17 cellular contexts compared by ENCODE assay signal in genomic region chr4:140363051-140363450, GRCh38. TPM values are rescaled to one million over a fixed set of nuclear protein-coding genes. Genes with fewer than 3 reads are reported as not detected.
DNase-seq lines count a peak whose midpoint lies in the region; ATAC-seq and TF ChIP-seq lines count a peak whose summit lies in the region.
"Had no signal": no experiment of that assay in that cellular context is flagged by ENCODE, and none has a peak within 500 bp of the region (broad histone marks: within the 10 kb centered on the region; RNA-seq: fewer than 3 reads in every experiment).

No MANE protein-coding gene starts in this region.

- H3K27me3 ChIP-seq in Caco-2 (replicated peaks; ENCODE audit: control insufficient read depth, insufficient read depth, low read length) (no peaks in the 10 kb centered on the region), Peyer's patch (no peaks in the 10 kb centered on the region), mucosa of rectum (ENCODE audit: control insufficient read depth in 2 of 2, insufficient read depth in 2 of 2, low read length in 2 of 2) (no peaks in the 10 kb centered on the region)
- H3K27me3 ChIP-seq: BLaER1 treated with 17β-estradiol and CSF1 and Interleukin-3, amounts not matched to agents 10 nM and 100 nM had no signal

- H3K9me3 ChIP-seq in Caco-2 (no peaks in the 10 kb centered on the region), Peyer's patch (no peaks in the 10 kb centered on the region), mucosa of rectum (ENCODE audit: control insufficient read depth in 2 of 2, low read length in 2 of 2) (no peaks in the 10 kb centered on the region)
- H3K9me3 ChIP-seq: BLaER1 treated with 17β-estradiol and CSF1 and Interleukin-3, amounts not matched to agents 10 nM and 100 nM had no signal

- TF ChIP-seq POLR2A in Peyer's patch (IDR thresholded peaks at IDR 0.05), result no peak

- intact Hi-C loops in Caco-2 (cut with micrococcal nuclease; ENCODE audit: unreplicated experiment), result no loop called here
- intact Hi-C loops in activated CD4-positive, alpha-beta T cell treated with anti-CD3 and anti-CD28 coated beads for 36 hours (cut with DNase I, micrococcal nuclease), result loop anchor here in 1 of 2 experiments (5.0 kb wide), 1 partner anchor 769 kb away; the partner anchor contains the start of gene RNF150

- H3K4me3 Mint-ChIP-seq in Caco-2 (ENCODE audit: unreplicated experiment), result no peak overlapping the region
- H3K4me3 Mint-ChIP-seq in activated CD4-positive, alpha-beta T cell treated with anti-CD3 and anti-CD28 coated beads for 36 hours, result no peak overlapping the region
- no peak overlapping the region for H3K4me3 Mint-ChIP-seq in activated T-cell treated with anti-CD3 and anti-CD28 coated beads, Interleukin-2, amount 50 U/mL, for 24 hours
- H3K4me3 Mint-ChIP-seq: CD4-positive, alpha-beta T cell had no signal

- H3K9me3 Mint-ChIP-seq in Caco-2 (ENCODE audit: unreplicated experiment), result no peaks in the 10 kb centered on the region
- no peaks in the 10 kb centered on the region for H3K9me3 Mint-ChIP-seq in activated CD4-positive, alpha-beta T cell treated with anti-CD3 and anti-CD28 coated beads for 36 hours (ENCODE audit: low read depth)
- H3K9me3 Mint-ChIP-seq in activated T-cell treated with anti-CD3 and anti-CD28 coated beads, Interleukin-2, amount 50 U/mL, for 24 hours, result no peaks in the 10 kb centered on the region
- H3K9me3 Mint-ChIP-seq: CD4-positive, alpha-beta T cell had no signal

- H3K27ac ChIP-seq in Peyer's patch (peak overlapping the region in 3 of 4 donors; percentile 24 to 77 (median 54)), mucosa of rectum (ENCODE audit: low read depth in 2 of 2, low read length in 2 of 2) (peak overlapping the region; percentile 20 to 37)
- H3K27ac ChIP-seq: BLaER1 treated with 17β-estradiol and CSF1 and Interleukin-3, amounts not matched to agents 10 nM and 100 nM; RWPE1 had no signal

- peaks cover 17% of the 10 kb centered on the region for H3K4me1 ChIP-seq in Caco-2
- peaks cover 0 to 3% (median 0%) of the 10 kb centered on the region in 4 donors for H3K4me1 ChIP-seq in Peyer's patch
- peaks cover 0 to 4% of the 10 kb centered on the region in 2 donors for H3K4me1 ChIP-seq in mucosa of rectum (ENCODE audit: control insufficient read depth in 2 of 2, insufficient read depth in 2 of 2, low read length in 2 of 2)

- DNase-seq in Caco-2 (peak; percentile 29 to 55), Peyer's patch (peak in 1 of 3 donors; percentile 72), left lobe of liver (ENCODE audit: low spot score) (no peak)
- no peak for DNase-seq in activated CD4-positive, alpha-beta T cell treated with anti-CD3 and anti-CD28 coated beads for 36 hours
- no peak for DNase-seq in activated T-cell treated with anti-CD3 and anti-CD28 coated beads, Interleukin-2, amount 50 U/mL, for 24 hours
- DNase-seq: CD4-positive, alpha-beta T cell; EL; GDM1; NCI-H526 treated with DMSO at 0.1 percent for 48 hours; SHP77 had no signal

- POLR2A ChIA-PET in Caco-2 (lab: Charles Lee), result interaction anchor here (1.0 kb wide), 1 partner anchor 10 kb away, joined by 4 read pairs; the partner anchor contains the start of gene SCOC
- POLR2A ChIA-PET in activated CD4-positive, alpha-beta T cell treated with anti-CD3 and anti-CD28 coated beads for 36 hours (lab: Charles Lee), result no interaction called here

- no TSS peak for BruUV-seq in Caco-2 (replicated peaks; lab: Mats Ljungman, UMichigan)

- H3K27me3 Mint-ChIP-seq in Caco-2 (ENCODE audit: insufficient read depth, unreplicated experiment), result no peaks in the 10 kb centered on the region
- H3K27me3 Mint-ChIP-seq in activated CD4-positive, alpha-beta T cell treated with anti-CD3 and anti-CD28 coated beads for 36 hours, result no peaks in the 10 kb centered on the region
- no peaks in the 10 kb centered on the region for H3K27me3 Mint-ChIP-seq in activated T-cell treated with anti-CD3 and anti-CD28 coated beads, Interleukin-2, amount 50 U/mL, for 24 hours
- H3K27me3 Mint-ChIP-seq: CD4-positive, alpha-beta T cell had no signal

- H3K4me3 ChIP-seq in Caco-2 (ENCODE audit: low read depth, low read length), result no peak overlapping the region
- no peak overlapping the region for H3K4me3 ChIP-seq in Peyer's patch
- H3K4me3 ChIP-seq in mucosa of rectum (ENCODE audit: low read length in 2 of 2), result peak overlapping the region in 1 of 2 donors; percentile 10
- H3K4me3 ChIP-seq: BLaER1 treated with 17β-estradiol and CSF1 and Interleukin-3, amounts not matched to agents 10 nM and 100 nM; GM12878 had no signal

- TF ChIP-seq CTCF in Caco-2 (IDR thresholded peaks at IDR 0.05; ENCODE audit: insufficient read depth in 1 of 2, low read depth in 1 of 2, low read length in 1 of 2, severe bottlenecking in 1 of 2, unreplicated experiment in 1 of 2) (no peak), Peyer's patch (IDR thresholded peaks at IDR 0.05) (no peak)

- H3K9ac ChIP-seq in mucosa of rectum (ENCODE audit: low read depth in 1 of 2, low read length in 2 of 2), result no peak overlapping the region
- H3K9ac ChIP-seq: BLaER1 treated with 17β-estradiol and CSF1 and Interleukin-3, amounts not matched to agents 10 nM and 100 nM had no signal

- H3K27ac Mint-ChIP-seq in Caco-2 (ENCODE audit: unreplicated experiment), result no peak overlapping the region
- H3K27ac Mint-ChIP-seq in activated CD4-positive, alpha-beta T cell treated with anti-CD3 and anti-CD28 coated beads for 36 hours, result no peak overlapping the region
- H3K27ac Mint-ChIP-seq in activated T-cell treated with anti-CD3 and anti-CD28 coated beads, Interleukin-2, amount 50 U/mL, for 24 hours, result no peak overlapping the region
- H3K27ac Mint-ChIP-seq: CD4-positive, alpha-beta T cell had no signal

- no peaks in the 10 kb centered on the region for H3K36me3 Mint-ChIP-seq in Caco-2 (ENCODE audit: insufficient read depth, unreplicated experiment)
- H3K36me3 Mint-ChIP-seq in activated CD4-positive, alpha-beta T cell treated with anti-CD3 and anti-CD28 coated beads for 36 hours (ENCODE audit: low read depth), result no peaks in the 10 kb centered on the region
- H3K36me3 Mint-ChIP-seq in activated T-cell treated with anti-CD3 and anti-CD28 coated beads, Interleukin-2, amount 50 U/mL, for 24 hours (ENCODE audit: low read depth), result no peaks in the 10 kb centered on the region

- H3K36me3 ChIP-seq in Caco-2 (ENCODE audit: control insufficient read depth, insufficient read depth, low read length) (no peaks in the 10 kb centered on the region), Peyer's patch (no peaks in the 10 kb centered on the region), mucosa of rectum (ENCODE audit: control insufficient read depth in 2 of 2, insufficient read depth in 2 of 2, low read length in 2 of 2) (no peaks in the 10 kb centered on the region)
- H3K36me3 ChIP-seq: BLaER1 treated with 17β-estradiol and CSF1 and Interleukin-3, amounts not matched to agents 10 nM and 100 nM had no signal

- H3K4me1 Mint-ChIP-seq in Caco-2 (ENCODE audit: low read depth, unreplicated experiment), result peaks cover 7% of the 10 kb centered on the region
- H3K4me1 Mint-ChIP-seq in activated CD4-positive, alpha-beta T cell treated with anti-CD3 and anti-CD28 coated beads for 36 hours, result no peaks in the 10 kb centered on the region
- no peaks in the 10 kb centered on the region for H3K4me1 Mint-ChIP-seq in activated T-cell treated with anti-CD3 and anti-CD28 coated beads, Interleukin-2, amount 50 U/mL, for 24 hours (ENCODE audit: low read depth)

- CTCF ChIA-PET in Caco-2 (lab: Charles Lee), result interaction anchor here (1.2 to 1.4 kb wide), 2 partner anchors 10 to 33 kb away, joined by 4 to 7 read pairs; partner anchors contain the start of gene SCOC
- CTCF ChIA-PET in activated CD4-positive, alpha-beta T cell treated with anti-CD3 and anti-CD28 coated beads for 36 hours (lab: Charles Lee), result interaction anchor here (0.6 to 5.0 kb wide), 7 partner anchors 10 to 706 kb away, joined by 3 to 29 read pairs (median 4); partner anchors contain the start of gene SCOC

- ATAC-seq in left lobe of liver (peak; percentile 27), GM18861 (IDR thresholded peaks at IDR 0.05; ENCODE audit: unreplicated experiment) (no peak), GM21717 (IDR thresholded peaks at IDR 0.05; ENCODE audit: unreplicated experiment) (no peak)
- no peak for ATAC-seq in activated CD4-positive, alpha-beta T cell treated with anti-CD3 and anti-CD28 coated beads for 36 hours
- ATAC-seq: GM12878, HCT116 had no signal

RNA-seq across cellular contexts. Expression of gene SCOC, which starts 10.4 kb away (rescaled TPM):
- total RNA-seq in Caco-2 (2022) (36.8 and 39.6 TPM in 2 replicates), Peyer's patch (10 to 100 TPM; 15.3 to 49.5 (median 35.3) TPM), left lobe of liver (18.5 TPM)
- 10 to 100 TPM; 37.1 to 47.8 TPM for total RNA-seq in activated CD4-positive, alpha-beta T cell treated with anti-CD3 and anti-CD28 coated beads for 36 hours

Comparison
In these comparisons a context has a peak if more than half of its experiments do, and no peak if none do; other contexts are left out.
1. DNase-seq: peak in Caco-2 (2 of 2); none in left lobe of liver (single experiment), activated CD4-positive, alpha-beta T cell treated with anti-CD3 and anti-CD28 coated beads for 36 hours (single experiment) and activated T-cell treated with anti-CD3 and anti-CD28 coated beads, Interleukin-2, amount 50 U/mL, for 24 hours (single experiment).